ENCODE assay signal across 1 cellular context in the genomic region with DNA sequence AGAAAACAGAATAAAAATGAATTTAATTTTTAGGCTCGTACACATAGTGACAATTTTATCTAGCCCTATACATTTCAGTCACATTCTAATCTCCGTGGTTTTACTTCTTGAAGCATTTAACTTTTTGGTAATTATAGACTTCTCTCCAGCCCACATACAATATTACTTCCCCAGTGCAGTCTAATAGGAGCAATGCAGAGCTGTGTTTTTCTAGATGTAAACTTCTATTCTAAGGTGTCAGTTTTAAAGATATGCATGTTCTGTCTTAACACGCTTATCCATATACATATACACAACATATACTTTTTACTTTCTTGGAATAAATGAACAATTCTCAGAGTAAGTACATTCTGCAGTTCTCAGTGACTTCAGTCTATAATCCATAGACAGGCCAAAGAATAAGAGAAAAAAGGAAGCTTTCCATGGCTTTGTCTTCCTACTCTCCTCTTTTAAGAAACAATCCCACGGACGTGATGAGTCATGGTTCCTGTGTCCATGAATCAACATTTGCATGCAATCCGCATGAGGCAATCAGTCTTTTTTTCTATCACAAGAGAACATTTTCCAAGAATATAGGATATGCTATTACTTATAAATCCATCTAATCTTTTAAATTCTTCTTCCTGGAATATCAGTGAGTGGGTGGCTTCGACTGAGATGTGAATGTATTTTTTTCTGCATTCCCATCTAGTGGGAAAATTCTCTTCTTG.
A peak's percentile ranks its signal among the peaks of the same experiment; 100 is the strongest.
TF ChIP-seq lines count a peak whose summit lies in the region.

No MANE protein-coding gene starts in this region.

TF ChIP-seq in SK-N-SH, 30 proteins besides CTCF, POLR2A, EP300 and RAD21 (continued from another document):
- TF ChIP-seq REST (IDR thresholded peaks at IDR 0.05; ENCODE audit: low read depth, low read length): no peak
- no peak for TF ChIP-seq EZH2phosphoT487 (IDR thresholded peaks at IDR 0.05; ENCODE audit: borderline replicate concordance, low read depth)
- no peak for TF ChIP-seq FOXM1 (IDR thresholded peaks at IDR 0.05; ENCODE audit: low read depth)
- no peak for TF ChIP-seq RFX5 (IDR thresholded peaks at IDR 0.05; ENCODE audit: low read length)
- TF ChIP-seq SMC3 (IDR thresholded peaks at IDR 0.05; ENCODE audit: low read depth, low read length): no peak
- TF ChIP-seq, protein P1, sequence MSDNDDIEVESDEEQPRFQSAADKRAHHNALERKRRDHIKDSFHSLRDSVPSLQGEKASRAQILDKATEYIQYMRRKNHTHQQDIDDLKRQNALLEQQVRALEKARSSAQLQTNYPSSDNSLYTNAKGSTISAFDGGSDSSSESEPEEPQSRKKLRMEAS (IDR thresholded peaks at IDR 0.05; ENCODE audit: low read depth): 0 out of 2 replicates have a peak, but pooled peaks have one; percentile 34
- no peak for TF ChIP-seq CHD2 (IDR thresholded peaks at IDR 0.05; ENCODE audit: low read length, partially characterized antibody)
- TF ChIP-seq TEAD4 (IDR thresholded peaks at IDR 0.05; ENCODE audit: borderline replicate concordance, insufficient read depth): peak; percentile 40; the same call in 1 of the 2 replicates
- TF ChIP-seq PBX3 (IDR thresholded peaks at IDR 0.05): peak; percentile 76
- no peak; the same call in 1 of the 2 replicates for TF ChIP-seq POLR2AphosphoS5 (IDR thresholded peaks at IDR 0.05; ENCODE audit: low read depth, low read length)
- TF ChIP-seq NRF1 (IDR thresholded peaks at IDR 0.05; ENCODE audit: low read depth, low read length): no peak
- no peak for TF ChIP-seq SIN3A (IDR thresholded peaks at IDR 0.05; ENCODE audit: borderline replicate concordance, low read depth, low read length)
- no peak for TF ChIP-seq MXI1 (IDR thresholded peaks at IDR 0.05; ENCODE audit: low read depth, low read length)
- peak; percentile 47; the same call in 1 of the 2 replicates for TF ChIP-seq NFIC (IDR thresholded peaks at IDR 0.05; ENCODE audit: borderline replicate concordance)
- TF ChIP-seq TCF12 (IDR thresholded peaks at IDR 0.05): peak; percentile 63
- TF ChIP-seq ELF1 (IDR thresholded peaks at IDR 0.05): no peak
- no peak for TF ChIP-seq YY1 (IDR thresholded peaks at IDR 0.05; ENCODE audit: low read depth)
- TF ChIP-seq, protein P2, sequence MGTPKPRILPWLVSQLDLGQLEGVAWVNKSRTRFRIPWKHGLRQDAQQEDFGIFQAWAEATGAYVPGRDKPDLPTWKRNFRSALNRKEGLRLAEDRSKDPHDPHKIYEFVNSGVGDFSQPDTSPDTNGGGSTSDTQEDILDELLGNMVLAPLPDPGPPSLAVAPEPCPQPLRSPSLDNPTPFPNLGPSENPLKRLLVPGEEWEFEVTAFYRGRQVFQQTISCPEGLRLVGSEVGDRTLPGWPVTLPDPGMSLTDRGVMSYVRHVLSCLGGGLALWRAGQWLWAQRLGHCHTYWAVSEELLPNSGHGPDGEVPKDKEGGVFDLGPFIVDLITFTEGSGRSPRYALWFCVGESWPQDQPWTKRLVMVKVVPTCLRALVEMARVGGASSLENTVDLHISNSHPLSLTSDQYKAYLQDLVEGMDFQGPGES (IDR thresholded peaks at IDR 0.05; ENCODE audit: low read depth, low read length): no peak
